10 cellular contexts compared by ENCODE assay signal in the genomic region with DNA sequence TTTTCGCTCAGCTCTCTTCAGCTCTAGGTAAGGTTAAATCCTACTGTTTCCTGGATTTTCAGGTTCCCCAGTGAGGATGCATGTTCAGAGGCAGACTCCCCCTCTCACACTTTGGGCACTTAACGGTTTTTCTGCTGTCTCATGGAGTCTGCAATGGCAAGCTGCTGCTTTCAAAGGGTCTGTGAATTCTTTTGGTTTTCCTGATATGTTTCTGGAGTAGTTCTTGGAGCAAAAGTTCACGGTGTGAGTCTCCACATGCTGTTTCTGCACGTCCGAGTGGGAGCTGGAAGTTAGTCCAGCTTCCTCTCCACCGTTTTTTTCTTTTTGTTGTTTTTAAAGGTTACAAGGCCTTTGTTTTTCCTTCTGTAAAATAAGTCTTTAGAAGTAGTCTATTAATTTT. TPM values are rescaled to one million over a fixed set of nuclear protein-coding genes. Genes with fewer than 3 reads are reported as not detected.
DNase-seq lines count a peak whose midpoint lies in the region; ATAC-seq, FAIRE-seq and TF ChIP-seq lines count a peak whose summit lies in the region.
"Had no signal": no experiment of that assay in that cellular context is flagged by ENCODE, and none has a peak within 500 bp of the region (broad histone marks: within the 10 kb centered on the region; RNA-seq: fewer than 3 reads in every experiment).

No MANE protein-coding gene starts in this region.

- H3K4me3 Mint-ChIP-seq in endothelial cell (ENCODE audit: unreplicated experiment): no peak overlapping the region
- H3K4me3 Mint-ChIP-seq in osteocyte (ENCODE audit: unreplicated experiment): peak overlapping the region; percentile 59
- H3K4me3 Mint-ChIP-seq in activated CD8-positive, alpha-beta memory T cell treated with anti-CD3 and anti-CD28 coated beads, Interleukin-2, amount 10 ng/mL, durations not matched to agents 7 days and 5 days: no peak overlapping the region

- CTCF ChIA-PET in RWPE1 (lab: Yijun Ruan, JAX): no interaction called here
- CTCF ChIA-PET in activated CD8-positive, alpha-beta memory T cell treated with anti-CD3 and anti-CD28 coated beads, Interleukin-2, amount 10 ng/mL, durations not matched to agents 7 days and 5 days (lab: Charles Lee): interaction anchor here (0.6 kb wide), 2 partner anchors 20 to 68 kb away, joined by 3 to 6 read pairs; no protein-coding TSS in a partner anchor

- POLR2A ChIA-PET in RWPE1 (lab: Yijun Ruan, JAX; ENCODE audit: low non-redundant PET): no interaction called here

- H3K4me1 Mint-ChIP-seq in endothelial cell (ENCODE audit: unreplicated experiment) (peaks cover 39% of the 10 kb centered on the region), osteocyte (ENCODE audit: unreplicated experiment) (peaks cover 55% of the 10 kb centered on the region)
- peaks cover 42% of the 10 kb centered on the region for H3K4me1 Mint-ChIP-seq in activated CD8-positive, alpha-beta memory T cell treated with anti-CD3 and anti-CD28 coated beads, Interleukin-2, amount 10 ng/mL, durations not matched to agents 7 days and 5 days

- peaks cover 10% of the 10 kb centered on the region for H3K36me3 Mint-ChIP-seq in endothelial cell (ENCODE audit: low read depth, unreplicated experiment)
- H3K36me3 Mint-ChIP-seq in osteocyte (ENCODE audit: unreplicated experiment): peaks cover 10% of the 10 kb centered on the region
- peaks cover 14% of the 10 kb centered on the region for H3K36me3 Mint-ChIP-seq in activated CD8-positive, alpha-beta memory T cell treated with anti-CD3 and anti-CD28 coated beads, Interleukin-2, amount 10 ng/mL, durations not matched to agents 7 days and 5 days

- H3K27me3 Mint-ChIP-seq in endothelial cell (ENCODE audit: unreplicated experiment) (peaks cover 9% of the 10 kb centered on the region), osteocyte (ENCODE audit: unreplicated experiment) (no peaks in the 10 kb centered on the region)
- no peaks in the 10 kb centered on the region for H3K27me3 Mint-ChIP-seq in activated CD8-positive, alpha-beta memory T cell treated with anti-CD3 and anti-CD28 coated beads, Interleukin-2, amount 10 ng/mL, durations not matched to agents 7 days and 5 days

- peak overlapping the region; percentile 60; the same call in 1 of the 2 replicates for H3K27ac ChIP-seq in RWPE1

- peak; percentile 37 for DNase-seq in NCI-H748 (lab: John Stamatoyannopoulos, UW; ENCODE audit: unreplicated experiment)
- DNase-seq in NCI-H748 treated with DMSO at 0.1 percent for 48 hours (lab: John Stamatoyannopoulos, UW): no peak
- no peak for DNase-seq in RWPE1 (ENCODE audit: low spot score)
- no peak for DNase-seq in endothelial cell (ENCODE audit: low spot score)
- DNase-seq in osteocyte (ENCODE audit: extremely low spot score, unreplicated experiment): no peak
- DNase-seq in activated CD8-positive, alpha-beta memory T cell treated with anti-CD3 and anti-CD28 coated beads, Interleukin-2, amount 10 ng/mL, durations not matched to agents 7 days and 5 days: no peak
- DNase-seq in GM12892 (ENCODE audit: insufficient read length): no peak
- no peak for DNase-seq in cortex of kidney (lab: John Stamatoyannopoulos, UW)
- DNase-seq: activated naive CD4-positive, alpha-beta T cell treated with anti-CD3 and anti-CD28 coated beads, Interleukin-2, amount 50 U/mL, for 16 hours; NCI-H526 had no signal

- TF ChIP-seq CTCF in RWPE1 (conservative IDR thresholded peaks at IDR 0.05; ENCODE audit: low read depth) (no peak), endothelial cell (IDR thresholded peaks at IDR 0.05; ENCODE audit: unreplicated experiment) (no peak), osteocyte (IDR thresholded peaks at IDR 0.05) (no peak)

- no peaks in the 10 kb centered on the region for H3K9me3 Mint-ChIP-seq in endothelial cell (ENCODE audit: unreplicated experiment)
- H3K9me3 Mint-ChIP-seq in osteocyte (ENCODE audit: unreplicated experiment): peaks cover 5% of the 10 kb centered on the region
- no peaks in the 10 kb centered on the region for H3K9me3 Mint-ChIP-seq in activated CD8-positive, alpha-beta memory T cell treated with anti-CD3 and anti-CD28 coated beads, Interleukin-2, amount 10 ng/mL, durations not matched to agents 7 days and 5 days (ENCODE audit: low read depth)

- FAIRE-seq in GM12892 (lab: Jason Lieb, UNC): no peak

- ATAC-seq in activated CD8-positive, alpha-beta memory T cell treated with anti-CD3 and anti-CD28 coated beads, Interleukin-2, amount 10 ng/mL, durations not matched to agents 7 days and 5 days: no peak

- TF ChIP-seq POLR2A in GM12892 (IDR thresholded peaks at IDR 0.05; ENCODE audit: low read depth, low read length): no peak

- peak overlapping the region; percentile 93 for H3K27ac Mint-ChIP-seq in endothelial cell (ENCODE audit: unreplicated experiment)
- H3K27ac Mint-ChIP-seq in osteocyte (ENCODE audit: unreplicated experiment): no peak overlapping the region
- no peak overlapping the region for H3K27ac Mint-ChIP-seq in activated CD8-positive, alpha-beta memory T cell treated with anti-CD3 and anti-CD28 coated beads, Interleukin-2, amount 10 ng/mL, durations not matched to agents 7 days and 5 days

RNA-seq across cellular contexts. Expression of a gene that starts 35.5 kb away (rescaled TPM):
- total RNA-seq in endothelial cell (ENCODE audit: unreplicated experiment) (13.9 TPM), osteocyte (22.5 and 24.5 TPM in 2 replicates)
- 10 to 100 TPM; 14.4 to 14.8 TPM for total RNA-seq in activated CD8-positive, alpha-beta memory T cell treated with anti-CD3 and anti-CD28 coated beads, Interleukin-2, amount 10 ng/mL, durations not matched to agents 7 days and 5 days
- polyA plus RNA-seq in GM12892 (2012; ENCODE audit: missing spikeins): 26.8 TPM
